In the genomic region with DNA sequence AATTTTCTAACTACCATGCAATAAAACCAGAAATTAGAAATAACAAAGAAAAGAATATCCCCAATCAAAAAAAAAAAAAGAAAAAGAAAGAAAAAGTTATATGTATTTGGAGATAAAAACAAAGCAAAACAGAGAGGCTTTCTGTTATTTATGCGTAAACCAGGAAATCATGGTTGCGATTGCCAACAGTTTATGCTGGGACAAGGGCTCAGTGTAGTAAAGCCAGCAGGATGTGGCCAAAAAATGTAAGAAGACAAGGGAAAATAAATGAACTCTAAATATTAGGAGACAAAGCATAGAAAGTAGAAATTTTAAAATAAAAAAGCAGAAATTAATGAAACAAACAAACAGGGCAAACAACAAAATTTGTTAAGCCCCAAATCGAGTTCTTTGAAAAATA, we compare ENCODE assay signal across 37 cellular contexts. TPM values are rescaled to one million over a fixed set of nuclear protein-coding genes. Genes with fewer than 3 reads are reported as not detected.
"Had no signal": no experiment of that assay in that cellular context is flagged by ENCODE, and none has a peak within 500 bp of the region (broad histone marks: within the 10 kb centered on the region; RNA-seq: fewer than 3 reads in every experiment).

No MANE protein-coding gene starts in this region.

- DNase-seq: Karpas-422, Kasumi-1, MG63, MM.1S, MV-4-11, NCI-H1048, NCI-H1092, NCI-H1092 treated with DMSO at 0.1 percent for 48 hours, NCI-H1105, NCI-H1105 treated with DMSO at 0.1 percent for 48 hours, NCI-H1417, NCI-H1417 treated with DMSO at 0.1 percent for 48 hours, NCI-H1436, NCI-H1436 treated with DMSO at 0.1 percent for 48 hours, NCI-H146, NCI-H1694, NCI-H1694 treated with DMSO at 0.1 percent for 48 hours, NCI-H187, NCI-H187 treated with DMSO at 0.1 percent for 48 hours, NCI-H1930, NCI-H2029, NCI-H2029 treated with DMSO at 0.1 percent for 48 hours, NCI-H2081, NCI-H2081 treated with DMSO at 0.1 percent for 48 hours, NCI-H2107, NCI-H2171, NCI-H2171 treated with DMSO at 0.1 percent for 48 hours, NCI-H2227 treated with DMSO at 0.1 percent for 48 hours, NCI-H226, NCI-H345, NCI-H446, NCI-H446 treated with DMSO at 0.1 percent for 48 hours, NCI-H510A, NCI-H510A treated with DMSO at 0.1 percent for 48 hours had no signal

RNA-seq across cellular contexts. Expression of a gene that starts 27.2 kb away (rescaled TPM):
- total RNA-seq: LHCN-M2, M059J, NCI-H460 had no signal
